18 cellular contexts compared by ENCODE assay signal in the genomic region with DNA sequence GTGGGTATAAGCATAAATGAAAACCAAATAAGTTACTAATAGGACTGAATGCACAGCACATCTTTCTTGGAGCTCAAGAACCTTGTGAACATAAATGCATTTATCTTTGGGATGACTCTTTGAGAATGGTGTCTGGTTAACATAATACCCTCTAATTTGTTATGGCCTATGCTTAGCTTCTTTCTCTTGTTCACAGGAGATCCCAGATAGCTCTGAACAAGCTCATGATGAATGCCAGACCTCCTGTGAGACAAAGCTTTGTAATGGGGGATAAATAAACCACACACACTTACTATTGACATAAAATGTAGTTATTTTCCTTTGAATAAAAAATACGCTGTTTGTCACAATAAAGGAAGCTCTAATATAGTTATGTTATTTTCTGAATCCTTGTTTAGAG.
DNase-seq lines count a peak whose midpoint lies in the region; ATAC-seq and TF ChIP-seq lines count a peak whose summit lies in the region.
"Had no signal": no experiment of that assay in that cellular context is flagged by ENCODE, and none has a peak within 500 bp of the region (broad histone marks: within the 10 kb centered on the region; RNA-seq: fewer than 3 reads in every experiment).

No MANE protein-coding gene starts in this region.

- no peak for TF ChIP-seq EP300 in SK-N-SH (IDR thresholded peaks at IDR 0.05; ENCODE audit: borderline replicate concordance in 1 of 2, low read depth in 1 of 2, low read length in 1 of 2)

- no peak for ATAC-seq in GM19463 (IDR thresholded peaks at IDR 0.05; ENCODE audit: unreplicated experiment)
- ATAC-seq: CD8-positive, alpha-beta T cell had no signal

- H3K27ac ChIP-seq in SJSA1, result peak overlapping the region; percentile 47
- no peak overlapping the region for H3K27ac ChIP-seq in SK-N-SH (ENCODE audit: low read depth in 2 of 2, low read length in 1 of 2)
- H3K27ac ChIP-seq in mesodermal cell (ENCODE audit: low read depth, low read length, severe bottlenecking), result peak overlapping the region; percentile 3
- H3K27ac ChIP-seq: BLaER1 treated with 17β-estradiol and CSF1 and Interleukin-3, amounts not matched to agents 10 nM and 100 nM; C4-2B had no signal

- H3K27me3 ChIP-seq in BE2C, result no peaks in the 10 kb centered on the region
- no peaks in the 10 kb centered on the region for H3K27me3 ChIP-seq in SJSA1 (replicated peaks)
- H3K27me3 ChIP-seq in SK-N-SH (ENCODE audit: insufficient read depth), result no peaks in the 10 kb centered on the region
- H3K27me3 ChIP-seq: BLaER1 treated with 17β-estradiol and CSF1 and Interleukin-3, amounts not matched to agents 10 nM and 100 nM had no signal

- H3K9ac ChIP-seq in SK-N-SH, result no peak overlapping the region
- H3K9ac ChIP-seq: BLaER1 treated with 17β-estradiol and CSF1 and Interleukin-3, amounts not matched to agents 10 nM and 100 nM had no signal

- H3K36me3 ChIP-seq in BE2C, result no peaks in the 10 kb centered on the region
- H3K36me3 ChIP-seq in SJSA1, result no peaks in the 10 kb centered on the region
- H3K36me3 ChIP-seq in SK-N-SH (replicated peaks in 1 of 2; ENCODE audit: control insufficient read depth in 1 of 2, insufficient read depth in 2 of 2, low read length in 1 of 2), result no peaks in the 10 kb centered on the region
- no peaks in the 10 kb centered on the region for H3K36me3 ChIP-seq in mesodermal cell (ENCODE audit: control insufficient read depth, insufficient read depth, low read length)

- POLR2A ChIA-PET in SK-N-SH (lab: Yijun Ruan, JAX), result no interaction called here

- no peaks in the 10 kb centered on the region for H4K20me1 ChIP-seq in SK-N-SH (ENCODE audit: insufficient read depth)
- H4K20me1 ChIP-seq: BLaER1 treated with 17β-estradiol and CSF1 and Interleukin-3, amounts not matched to agents 10 nM and 100 nM had no signal

- no peak overlapping the region for H3K4me2 ChIP-seq in SK-N-SH
- H3K4me2 ChIP-seq: BLaER1 treated with 17β-estradiol and CSF1 and Interleukin-3, amounts not matched to agents 10 nM and 100 nM had no signal

- peaks cover 7% of the 10 kb centered on the region for H3K4me1 Mint-ChIP-seq in mesothelial cell of epicardium

- H3K9me2 ChIP-seq in SK-N-SH, result no peaks in the 10 kb centered on the region

- TF ChIP-seq CTCF in BE2C (IDR thresholded peaks at IDR 0.05; ENCODE audit: low read depth, low read length), result no peak
- TF ChIP-seq CTCF in SK-N-SH (IDR thresholded peaks at IDR 0.05), result no peak
- TF ChIP-seq CTCF in mesothelial cell of epicardium (IDR thresholded peaks at IDR 0.05; ENCODE audit: unreplicated experiment), result no peak

- H3K36me3 Mint-ChIP-seq in mesothelial cell of epicardium, result no peaks in the 10 kb centered on the region
- H3K36me3 Mint-ChIP-seq: CD8-positive, alpha-beta T cell had no signal

- H3K9me3 ChIP-seq in BE2C (no peaks in the 10 kb centered on the region), SJSA1 (replicated peaks) (0 out of 2 replicates have a peak, but pooled peaks cover 3% of the 10 kb centered on the region), SK-N-SH (no peaks in the 10 kb centered on the region), mesodermal cell (ENCODE audit: control insufficient read depth, low read length) (no peaks in the 10 kb centered on the region)
- H3K9me3 ChIP-seq: Caco-2 had no signal

- H2AFZ ChIP-seq in SK-N-SH (ENCODE audit: low read depth), result no peak overlapping the region

- CTCF ChIA-PET in SK-N-SH (lab: Yijun Ruan, JAX), result interaction anchor here (1.6 to 1.7 kb wide), 2 partner anchors 12 to 31 kb away, joined by 4 to 8 read pairs; no protein-coding TSS in a partner anchor

- 52% methylated on average over 1 of the region's 1 CpG for WGBS in SK-N-SH (ENCODE audit: low lambda C conversion rate)
- WGBS in mesodermal cell (ENCODE audit: insufficient coverage in 2 of 2), 2 experiments, result no CpG with 5 or more reads among the region's 1 CpG

- H3K9me3 Mint-ChIP-seq in mesothelial cell of epicardium, result no peaks in the 10 kb centered on the region
- H3K9me3 Mint-ChIP-seq: CD4-positive, alpha-beta T cell; CD8-positive, alpha-beta T cell had no signal

- H3K4me3 ChIP-seq in BE2C (ENCODE audit: low read depth, low read length), result no peak overlapping the region
- no peak overlapping the region for H3K4me3 ChIP-seq in SJSA1
- H3K4me3 ChIP-seq in SK-N-SH (ENCODE audit: low read depth in 2 of 2, low read length in 1 of 2), result no peak overlapping the region
- no peak overlapping the region for H3K4me3 ChIP-seq in mesodermal cell (ENCODE audit: extremely low read depth, insufficient read depth, low read length, poor library complexity, severe bottlenecking)
- H3K4me3 ChIP-seq: BLaER1 treated with 17β-estradiol and CSF1 and Interleukin-3, amounts not matched to agents 10 nM and 100 nM had no signal

- no peaks in the 10 kb centered on the region for H3F3A ChIP-seq in SK-N-SH (replicated peaks; ENCODE audit: insufficient read depth)

- peaks cover 41% of the 10 kb centered on the region for H3K27me3 Mint-ChIP-seq in mesothelial cell of epicardium (ENCODE audit: low read depth)

- H3K27ac Mint-ChIP-seq in mesothelial cell of epicardium, result no peak overlapping the region
- H3K27ac Mint-ChIP-seq: CD4-positive, alpha-beta T cell; CD8-positive, alpha-beta T cell had no signal

- no peak overlapping the region for H3K4me3 Mint-ChIP-seq in mesothelial cell of epicardium
- H3K4me3 Mint-ChIP-seq: CD4-positive, alpha-beta T cell; CD8-positive, alpha-beta T cell had no signal

- H3K4me1 ChIP-seq in BE2C (peaks cover 20% of the 10 kb centered on the region), SJSA1 (replicated peaks) (peaks cover 39% of the 10 kb centered on the region), SK-N-SH (ENCODE audit: control insufficient read depth in 1 of 2, insufficient read depth in 2 of 2, low read depth in 1 of 2, low read length in 1 of 2) (no peaks in the 10 kb centered on the region), mesodermal cell (ENCODE audit: control insufficient read depth, insufficient read depth, low read length, poor library complexity, severe bottlenecking) (no peaks in the 10 kb centered on the region)
- H3K4me1 ChIP-seq: Caco-2 had no signal

- H3K79me2 ChIP-seq in SK-N-SH (ENCODE audit: insufficient read depth), result no peaks in the 10 kb centered on the region

- no peak for TF ChIP-seq RAD21 in SK-N-SH (IDR thresholded peaks at IDR 0.05; ENCODE audit: low read length)

- DNase-seq in BE2C (peak; percentile 25), SJSA1 (ENCODE audit: low read depth in 1 of 2, low spot score in 2 of 2) (peak in 1 of 2 experiments; percentile 28), SK-N-SH (peak; percentile 43), mesothelial cell of epicardium (ENCODE audit: low spot score in 2 of 2, unreplicated experiment in 2 of 2) (no peak), hypothalamus (lab: John Stamatoyannopoulos, UW) (no peak)
- no peak for DNase-seq in stimulated activated naive CD4-positive, alpha-beta T cell (lab: John Stamatoyannopoulos, UW)
- DNase-seq: 8988T; ACHN; Caco-2; Calu3; CD4-positive, alpha-beta T cell; CD8-positive, alpha-beta T cell; DMS79 treated with DMSO at 0.1 percent for 48 hours; GF-D8 had no signal

TF ChIP-seq in SK-N-SH, 30 proteins besides CTCF, POLR2A, EP300 and RAD21:
- TF ChIP-seq, protein P1, sequence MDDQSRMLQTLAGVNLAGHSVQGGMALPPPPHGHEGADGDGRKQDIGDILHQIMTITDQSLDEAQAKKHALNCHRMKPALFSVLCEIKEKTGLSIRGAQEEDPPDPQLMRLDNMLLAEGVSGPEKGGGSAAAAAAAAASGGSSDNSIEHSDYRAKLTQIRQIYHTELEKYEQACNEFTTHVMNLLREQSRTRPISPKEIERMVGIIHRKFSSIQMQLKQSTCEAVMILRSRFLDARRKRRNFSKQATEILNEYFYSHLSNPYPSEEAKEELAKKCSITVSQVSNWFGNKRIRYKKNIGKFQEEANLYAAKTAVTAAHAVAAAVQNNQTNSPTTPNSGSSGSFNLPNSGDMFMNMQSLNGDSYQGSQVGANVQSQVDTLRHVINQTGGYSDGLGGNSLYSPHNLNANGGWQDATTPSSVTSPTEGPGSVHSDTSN (IDR thresholded peaks at IDR 0.05), result no peak
- TF ChIP-seq, protein P2, sequence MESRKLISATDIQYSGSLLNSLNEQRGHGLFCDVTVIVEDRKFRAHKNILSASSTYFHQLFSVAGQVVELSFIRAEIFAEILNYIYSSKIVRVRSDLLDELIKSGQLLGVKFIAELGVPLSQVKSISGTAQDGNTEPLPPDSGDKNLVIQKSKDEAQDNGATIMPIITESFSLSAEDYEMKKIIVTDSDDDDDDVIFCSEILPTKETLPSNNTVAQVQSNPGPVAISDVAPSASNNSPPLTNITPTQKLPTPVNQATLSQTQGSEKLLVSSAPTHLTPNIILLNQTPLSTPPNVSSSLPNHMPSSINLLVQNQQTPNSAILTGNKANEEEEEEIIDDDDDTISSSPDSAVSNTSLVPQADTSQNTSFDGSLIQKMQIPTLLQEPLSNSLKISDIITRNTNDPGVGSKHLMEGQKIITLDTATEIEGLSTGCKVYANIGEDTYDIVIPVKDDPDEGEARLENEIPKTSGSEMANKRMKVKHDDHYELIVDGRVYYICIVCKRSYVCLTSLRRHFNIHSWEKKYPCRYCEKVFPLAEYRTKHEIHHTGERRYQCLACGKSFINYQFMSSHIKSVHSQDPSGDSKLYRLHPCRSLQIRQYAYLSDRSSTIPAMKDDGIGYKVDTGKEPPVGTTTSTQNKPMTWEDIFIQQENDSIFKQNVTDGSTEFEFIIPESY (IDR thresholded peaks at IDR 0.05; ENCODE audit: borderline replicate concordance, low read depth), result no peak
- TF ChIP-seq SIN3A (IDR thresholded peaks at IDR 0.05; ENCODE audit: borderline replicate concordance, low read depth, low read length), result no peak
- no peak for TF ChIP-seq JUND (IDR thresholded peaks at IDR 0.05)
- TF ChIP-seq TCF12 (IDR thresholded peaks at IDR 0.05), result no peak
- no peak for TF ChIP-seq CHD2 (IDR thresholded peaks at IDR 0.05; ENCODE audit: low read length, partially characterized antibody)
- no peak for TF ChIP-seq GABPA (IDR thresholded peaks at IDR 0.05; ENCODE audit: low read depth)
- TF ChIP-seq TEAD4 (IDR thresholded peaks at IDR 0.05; ENCODE audit: borderline replicate concordance, insufficient read depth), result no peak
TF ChIP-seq in SK-N-SH: peak in this region for 0.

Comparison
In these comparisons a context has a peak if more than half of its experiments do, and no peak if none do; other contexts are left out.
1. DNase-seq: peak in BE2C (single experiment) and SK-N-SH (single experiment); none in mesothelial cell of epicardium (0 of 2), stimulated activated naive CD4-positive, alpha-beta T cell (0 of 6) and hypothalamus (0 of 51).
2. H3K27ac ChIP-seq: peak in SJSA1 (single experiment) and mesodermal cell (single experiment); none in SK-N-SH (0 of 2).